13 cellular contexts compared by ENCODE assay signal in genomic region chr14:71551291-71551955, GRCh38.
A peak's percentile ranks its signal among the peaks of the same experiment; 100 is the strongest.
DNase-seq lines count a peak whose midpoint lies in the region; ATAC-seq, FAIRE-seq and TF ChIP-seq lines count a peak whose summit lies in the region.
"Had no signal": no experiment of that assay in that cellular context is flagged by ENCODE, and none has a peak within 500 bp of the region (broad histone marks: within the 10 kb centered on the region; RNA-seq: fewer than 3 reads in every experiment).

No MANE protein-coding gene starts in this region.

- H3K4me1 ChIP-seq in hepatocyte (ENCODE audit: insufficient read depth): peaks cover 10% of the 10 kb centered on the region

- no peaks in the 10 kb centered on the region for H3K9me3 Mint-ChIP-seq in stimulated activated naive CD8-positive, alpha-beta T cell treated with anti-CD3 and anti-CD28 coated beads, Interleukin-15, amount 100 ng/mL, for 72 hours
- H3K9me3 Mint-ChIP-seq in activated naive CD8-positive, alpha-beta T cell treated with anti-CD3 and anti-CD28 coated beads, Interleukin-2, amount 50 U/mL, for 24 hours: no peaks in the 10 kb centered on the region
- H3K9me3 Mint-ChIP-seq: brain, T-cell had no signal

- no peaks in the 10 kb centered on the region for H3K9me2 ChIP-seq in hepatocyte (replicated peaks; ENCODE audit: insufficient read depth)

- no peak for ATAC-seq in stimulated activated naive CD8-positive, alpha-beta T cell treated with anti-CD3 and anti-CD28 coated beads, Interleukin-15, amount 100 ng/mL, for 72 hours
- no peak for ATAC-seq in stimulated activated naive CD8-positive, alpha-beta T cell treated with anti-CD3 and anti-CD28 coated beads, Interleukin-15, Interleukin-2, amounts not matched to agents 100 U/mL and 50 U/mL, for 24 hours
- no peak for ATAC-seq in activated naive CD8-positive, alpha-beta T cell treated with anti-CD3 and anti-CD28 coated beads, Interleukin-2, amount 50 U/mL, for 24 hours
- ATAC-seq in GM19023 (IDR thresholded peaks at IDR 0.05; ENCODE audit: unreplicated experiment): no peak
- no peak for ATAC-seq in HG02678 (IDR thresholded peaks at IDR 0.05; ENCODE audit: unreplicated experiment)
- ATAC-seq: T-cell had no signal

- H3K27me3 ChIP-seq in hepatocyte: no peaks in the 10 kb centered on the region

- H3K27me3 Mint-ChIP-seq in stimulated activated naive CD8-positive, alpha-beta T cell treated with anti-CD3 and anti-CD28 coated beads, Interleukin-15, amount 100 ng/mL, for 72 hours: no peaks in the 10 kb centered on the region
- H3K27me3 Mint-ChIP-seq in activated naive CD8-positive, alpha-beta T cell treated with anti-CD3 and anti-CD28 coated beads, Interleukin-2, amount 50 U/mL, for 24 hours: no peaks in the 10 kb centered on the region
- H3K27me3 Mint-ChIP-seq: brain, T-cell had no signal

- H3K4me3 Mint-ChIP-seq in stimulated activated naive CD8-positive, alpha-beta T cell treated with anti-CD3 and anti-CD28 coated beads, Interleukin-15, amount 100 ng/mL, for 72 hours: no peak overlapping the region
- H3K4me3 Mint-ChIP-seq in activated naive CD8-positive, alpha-beta T cell treated with anti-CD3 and anti-CD28 coated beads, Interleukin-2, amount 50 U/mL, for 24 hours: no peak overlapping the region
- H3K4me3 Mint-ChIP-seq: brain, T-cell had no signal

- peak overlapping the region; percentile 6 to 9 for H3K27ac Mint-ChIP-seq in stimulated activated naive CD8-positive, alpha-beta T cell treated with anti-CD3 and anti-CD28 coated beads, Interleukin-15, amount 100 ng/mL, for 72 hours
- H3K27ac Mint-ChIP-seq in activated naive CD8-positive, alpha-beta T cell treated with anti-CD3 and anti-CD28 coated beads, Interleukin-2, amount 50 U/mL, for 24 hours: peak overlapping the region; percentile 32
- H3K27ac Mint-ChIP-seq: T-cell had no signal

- no peak for DNase-seq in stimulated activated naive CD8-positive, alpha-beta T cell treated with anti-CD3 and anti-CD28 coated beads, Interleukin-15, amount 100 ng/mL, for 72 hours
- DNase-seq in stimulated activated naive CD8-positive, alpha-beta T cell treated with anti-CD3 and anti-CD28 coated beads, Interleukin-15, Interleukin-2, amounts not matched to agents 100 U/mL and 50 U/mL, for 24 hours: no peak
- DNase-seq in activated naive CD8-positive, alpha-beta T cell treated with anti-CD3 and anti-CD28 coated beads, Interleukin-2, amount 50 U/mL, for 24 hours: no peak
- DNase-seq in hepatocyte (ENCODE audit: low spot score) (peak; percentile 43), urothelium cell line (ENCODE audit: low spot score) (no peak), occipital lobe (lab: John Stamatoyannopoulos, UW) (no peak)
- DNase-seq: glutamatergic neuron, NCI-H510A treated with DMSO at 0.1 percent for 48 hours, T-cell had no signal

- H3K36me3 Mint-ChIP-seq in activated naive CD8-positive, alpha-beta T cell treated with anti-CD3 and anti-CD28 coated beads, Interleukin-2, amount 50 U/mL, for 24 hours (ENCODE audit: low read depth): peaks cover 8% of the 10 kb centered on the region
- H3K36me3 Mint-ChIP-seq: brain had no signal

- peaks cover 56% of the 10 kb centered on the region for H3K4me1 Mint-ChIP-seq in stimulated activated naive CD8-positive, alpha-beta T cell treated with anti-CD3 and anti-CD28 coated beads, Interleukin-15, amount 100 ng/mL, for 72 hours
- H3K4me1 Mint-ChIP-seq in activated naive CD8-positive, alpha-beta T cell treated with anti-CD3 and anti-CD28 coated beads, Interleukin-2, amount 50 U/mL, for 24 hours: peaks cover 55% of the 10 kb centered on the region
- H3K4me1 Mint-ChIP-seq: brain had no signal

- no peaks in the 10 kb centered on the region for H3K9me3 ChIP-seq in hepatocyte (ENCODE audit: low read depth)

- no peak for TF ChIP-seq CTCF in hepatocyte (IDR thresholded peaks at IDR 0.05; ENCODE audit: poor library complexity)

- H2AFZ ChIP-seq in hepatocyte: no peak overlapping the region

- H3K4me2 ChIP-seq in hepatocyte: no peak overlapping the region
- H3K4me2 ChIP-seq: KMS-11 had no signal

- H3K79me2 ChIP-seq in hepatocyte: peaks cover 27% of the 10 kb centered on the region

- peak overlapping the region; percentile 44 for H3K27ac ChIP-seq in hepatocyte
- H3K27ac ChIP-seq: KMS-11 had no signal

- 65% methylated on average over 2 of the region's 2 CpGs for WGBS in hepatocyte (ENCODE audit: low lambda C conversion rate, missing lambda C conversion rate)

- peak; percentile 50 for FAIRE-seq in urothelium cell line (lab: Jason Lieb, UNC)

- H4K20me1 ChIP-seq in hepatocyte (ENCODE audit: insufficient read depth, poor library complexity, severe bottlenecking): no peaks in the 10 kb centered on the region

- no peak overlapping the region for H3K4me3 ChIP-seq in hepatocyte

- no peaks in the 10 kb centered on the region for H3K36me3 ChIP-seq in hepatocyte (replicated peaks; ENCODE audit: insufficient read depth, low read depth)
